8 cellular contexts compared by ENCODE assay signal in genomic region chr12:68237068-68237467, GRCh38. TPM values are rescaled to one million over a fixed set of nuclear protein-coding genes. Genes with fewer than 3 reads are reported as not detected.
DNase-seq lines count a peak whose midpoint lies in the region; ATAC-seq and TF ChIP-seq lines count a peak whose summit lies in the region.

No MANE protein-coding gene starts in this region.

- H3K79me1 ChIP-seq in mesenchymal stem cell (replicated peaks; ENCODE audit: low read length, poor library complexity, severe bottlenecking), result no peaks in the 10 kb centered on the region

- no peak overlapping the region for H3K14ac ChIP-seq in mesenchymal stem cell (ENCODE audit: low read length in 2 of 2)

- ATAC-seq in activated CD8-positive, alpha-beta T cell treated with anti-CD3 and anti-CD28 coated beads for 36 hours, result no peak
- no peak for ATAC-seq in GM21447 (IDR thresholded peaks at IDR 0.05; ENCODE audit: unreplicated experiment)

- H3K4ac ChIP-seq in mesenchymal stem cell (ENCODE audit: low read depth in 1 of 2, low read length in 2 of 2), result no peak overlapping the region

- no peak overlapping the region for H2BK12ac ChIP-seq in mesenchymal stem cell (ENCODE audit: low read length in 2 of 2)

- H4K8ac ChIP-seq in mesenchymal stem cell (ENCODE audit: low read length), result peak overlapping the region; percentile 16

- H3K27ac ChIP-seq in AG04450 (ENCODE audit: low read depth, low read length), result no peak overlapping the region
- no peak overlapping the region for H3K27ac ChIP-seq in mesenchymal stem cell (ENCODE audit: low read length, poor library complexity, severe bottlenecking)

- H4K91ac ChIP-seq in mesenchymal stem cell (ENCODE audit: low read length), result no peak overlapping the region

- H2BK5ac ChIP-seq in mesenchymal stem cell (ENCODE audit: low read depth, low read length, poor library complexity, severe bottlenecking), result no peak overlapping the region

- H2BK120ac ChIP-seq in mesenchymal stem cell (ENCODE audit: low read depth, low read length), result no peak overlapping the region

- H2AFZ ChIP-seq in mesenchymal stem cell (ENCODE audit: low read depth, low read length), result no peak overlapping the region

- no peak overlapping the region for H2BK15ac ChIP-seq in mesenchymal stem cell (ENCODE audit: low read depth, poor library complexity, severe bottlenecking)

- intact Hi-C loops in activated CD8-positive, alpha-beta T cell treated with anti-CD3 and anti-CD28 coated beads for 36 hours (cut with micrococcal nuclease), result no loop called here

- peak; percentile 31; the same call in 1 of the 2 replicates for TF ChIP-seq CTCF in AG04450 (IDR thresholded peaks at IDR 0.05; ENCODE audit: low read depth, low read length)
- no peak for TF ChIP-seq CTCF in activated CD8-positive, alpha-beta T cell treated with anti-CD3 and anti-CD28 coated beads for 36 hours (IDR thresholded peaks at IDR 0.05)

- H3K18ac ChIP-seq in mesenchymal stem cell (ENCODE audit: low read depth in 1 of 2, low read length in 2 of 2), result no peak overlapping the region

- H3K27me3 Mint-ChIP-seq in activated CD8-positive, alpha-beta T cell treated with anti-CD3 and anti-CD28 coated beads for 36 hours, result no peaks in the 10 kb centered on the region

- no peak overlapping the region for H3K4me3 ChIP-seq in AG04450 (ENCODE audit: low read depth, low read length)
- H3K4me3 ChIP-seq in mesenchymal stem cell (ENCODE audit: insufficient read depth in 1 of 2, low read depth in 1 of 2, low read length in 2 of 2), result peak overlapping the region in 1 of 2 experiments; percentile 57

- DNase-seq in AG04450 (ENCODE audit: low read depth, low spot score) (no peak), HCEC 1CT (peak; percentile 42), mesenchymal stem cell (no peak), HT-29 (ENCODE audit: low spot score) (no peak), NCI-H510A treated with DMSO at 0.1 percent for 48 hours (lab: John Stamatoyannopoulos, UW) (no peak)
- DNase-seq in activated CD8-positive, alpha-beta T cell treated with anti-CD3 and anti-CD28 coated beads for 36 hours, result no peak
- no peak for DNase-seq in stimulated activated CD4-positive, alpha-beta T cell treated with anti-CD3 and anti-CD28 coated beads, Interleukin-4, amount 100 ng/mL, for 1 hour

- 98% methylated on average over 2 of the region's 2 CpGs for WGBS in mesenchymal stem cell

- H3K9me3 Mint-ChIP-seq in activated CD8-positive, alpha-beta T cell treated with anti-CD3 and anti-CD28 coated beads for 36 hours, result no peaks in the 10 kb centered on the region

- peaks cover 60% of the 10 kb centered on the region for H3K4me1 Mint-ChIP-seq in activated CD8-positive, alpha-beta T cell treated with anti-CD3 and anti-CD28 coated beads for 36 hours (ENCODE audit: low read depth)

- peak overlapping the region; percentile 86 for H3K27ac Mint-ChIP-seq in activated CD8-positive, alpha-beta T cell treated with anti-CD3 and anti-CD28 coated beads for 36 hours

- peak overlapping the region; percentile 76 for H3K4me3 Mint-ChIP-seq in activated CD8-positive, alpha-beta T cell treated with anti-CD3 and anti-CD28 coated beads for 36 hours

- peak overlapping the region; percentile 33 for H3K9ac ChIP-seq in mesenchymal stem cell (ENCODE audit: low read length)

- no peak overlapping the region for H2AK5ac ChIP-seq in mesenchymal stem cell (ENCODE audit: low read length, severe bottlenecking)

- H3K23ac ChIP-seq in mesenchymal stem cell (ENCODE audit: low read length in 2 of 2), result no peak overlapping the region

- H3K27me3 ChIP-seq in AG04450 (ENCODE audit: control insufficient read depth, insufficient read depth, low read length), result peaks cover 4% of the 10 kb centered on the region
- H3K27me3 ChIP-seq in mesenchymal stem cell (ENCODE audit: control insufficient read depth in 1 of 2, insufficient read depth in 1 of 2, low read length in 2 of 2), result no peaks in the 10 kb centered on the region

- H3K36me3 Mint-ChIP-seq in activated CD8-positive, alpha-beta T cell treated with anti-CD3 and anti-CD28 coated beads for 36 hours (ENCODE audit: low read depth), result peaks cover 1% of the 10 kb centered on the region

- POLR2A ChIA-PET in AG04450 (lab: Yijun Ruan, JAX), result no interaction called here
- POLR2A ChIA-PET in activated CD8-positive, alpha-beta T cell treated with anti-CD3 and anti-CD28 coated beads for 36 hours (lab: Charles Lee), result no interaction called here

- CTCF ChIA-PET in AG04450 (lab: Charles Lee), result interaction anchor here (1.5 to 2.8 kb wide), 2 partner anchors 14 to 80 kb away, joined by 9 to 11 read pairs; no protein-coding TSS in a partner anchor
- CTCF ChIA-PET in activated CD8-positive, alpha-beta T cell treated with anti-CD3 and anti-CD28 coated beads for 36 hours (lab: Charles Lee), result interaction anchor here (0.9 to 3.2 kb wide), 6 partner anchors 13 to 197 kb away, joined by 3 to 21 read pairs (median 4); no protein-coding TSS in a partner anchor

- H3K36me3 ChIP-seq in mesenchymal stem cell (ENCODE audit: control insufficient read depth in 1 of 2, insufficient read depth in 2 of 2, low read depth in 1 of 2, low read length in 2 of 2), result no peaks in the 10 kb centered on the region

- peaks cover 4% of the 10 kb centered on the region for H3K4me1 ChIP-seq in mesenchymal stem cell (ENCODE audit: control insufficient read depth, insufficient read depth, low read depth, low read length)

- no peaks in the 10 kb centered on the region for H3K9me3 ChIP-seq in AG04450 (ENCODE audit: control insufficient read depth, insufficient read depth, low read length)
- H3K9me3 ChIP-seq in mesenchymal stem cell (ENCODE audit: control insufficient read depth, low read length), result no peaks in the 10 kb centered on the region

- no peak overlapping the region for H3K4me2 ChIP-seq in mesenchymal stem cell (ENCODE audit: low read length, poor library complexity, severe bottlenecking)

RNA-seq across cellular contexts. Expression of gene IL26, which starts 11.5 kb away (rescaled TPM):
- not detected in 2 replicates for polyA plus RNA-seq in AG04450 (2011; rRNA removed)
- polyA minus RNA-seq in AG04450 (2011; rRNA and poly(A)+ RNA removed), result not detected in 2 replicates
- not detected for total RNA-seq in activated CD8-positive, alpha-beta T cell treated with anti-CD3 and anti-CD28 coated beads for 36 hours
- not detected for polyA plus RNA-seq in mesenchymal stem cell (2013, experiment 1 of 2)
- not detected for polyA plus RNA-seq in mesenchymal stem cell (2013, experiment 2 of 2)
- total RNA-seq in HT-29 (2014; rRNA removed; shearing (Covaris generic)), result not detected in 2 replicates

RNA-seq across cellular contexts. Expression of gene IL22, which starts 16.3 kb away (rescaled TPM):
- not detected in 2 replicates for polyA plus RNA-seq in AG04450 (2011; rRNA removed)
- not detected in 2 replicates for polyA minus RNA-seq in AG04450 (2011; rRNA and poly(A)+ RNA removed)
- not detected for total RNA-seq in activated CD8-positive, alpha-beta T cell treated with anti-CD3 and anti-CD28 coated beads for 36 hours
- polyA plus RNA-seq in mesenchymal stem cell (2013, experiment 1 of 2), result not detected
- polyA plus RNA-seq in mesenchymal stem cell (2013, experiment 2 of 2), result not detected
- total RNA-seq in HT-29 (2014; rRNA removed; shearing (Covaris generic)), result not detected in 2 replicates
